Comparison of ENCODE assay signal across 26 cellular contexts in the genomic region with DNA sequence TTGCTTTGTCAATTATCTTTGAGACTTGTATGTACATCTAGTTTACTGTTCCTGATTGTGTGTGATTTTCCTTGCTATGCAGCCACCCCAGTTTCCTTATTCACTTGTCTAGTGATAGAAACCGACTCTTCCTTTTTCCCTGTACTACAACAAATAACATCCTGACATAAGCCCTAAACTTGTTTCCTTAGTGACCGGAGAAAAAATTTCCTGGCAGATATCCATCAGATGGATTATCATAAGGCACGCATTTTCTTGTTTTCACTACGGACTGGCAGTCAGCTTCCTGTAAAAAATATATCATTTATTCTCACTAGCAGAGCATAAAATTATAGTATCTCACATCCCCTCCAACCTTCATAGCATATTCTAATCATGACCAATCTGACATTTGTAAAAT.
"Had no signal": no experiment of that assay in that cellular context is flagged by ENCODE, and none has a peak within 500 bp of the region (broad histone marks: within the 10 kb centered on the region; RNA-seq: fewer than 3 reads in every experiment).

No MANE protein-coding gene starts in this region.

- DNase-seq: activated B cell treated with CpG ODN at 0.5 μM for 24 hours; activated CD4-positive, alpha-beta T cell treated with anti-CD3 and anti-CD28 coated beads, Interleukin-2, amount 50 U/mL, for 48 hours; activated CD8-positive, alpha-beta memory T cell treated with anti-CD3 and anti-CD28 coated beads for 24 hours; activated effector memory CD4-positive, alpha-beta T cell treated with anti-CD3 and anti-CD28 coated beads, Interleukin-2, amount 50 U/mL, for 16 hours; activated naive CD4-positive, alpha-beta T cell treated with anti-CD3 and anti-CD28 coated beads for 36 hours; activated naive CD8-positive, alpha-beta T cell treated with anti-CD3 and anti-CD28 coated beads for 36 hours; activated T-cell treated with anti-CD3 and anti-CD28 coated beads, Interleukin-2, amount 50 U/mL, for 1 hour; effector memory CD8-positive, alpha-beta T cell; left cardiac atrium; left ventricle myocardium superior; naive B cell; pancreas; retina; stimulated activated naive CD4-positive, alpha-beta T cell; SW 1271; T-helper 9 cell had no signal

- H3K4me3 Mint-ChIP-seq: activated B cell treated with CpG ODN at 0.5 μM for 24 hours; activated naive CD4-positive, alpha-beta T cell treated with anti-CD3 and anti-CD28 coated beads for 36 hours; activated naive CD8-positive, alpha-beta T cell treated with anti-CD3 and anti-CD28 coated beads for 36 hours; activated T-helper 1 cell treated with anti-CD3 and anti-CD28 coated beads, Interleukin-12 subunit alpha, Interleukin-12 subunit beta, Interleukin-2, Interleukin-4 antibody, amounts not matched to agents 30 ng/mL and 10 ng/mL and 1 ng/mL, durations not matched to agents 14 hours and 24 hours and 36 hours; brain; effector memory CD8-positive, alpha-beta T cell; naive B cell; T-helper 1 cell treated with Interleukin-12 subunit alpha and Interleukin-12 subunit beta and Interleukin-4 antibody, amounts not matched to agents 30 μg/mL and 1 μg/mL, for 36 hours had no signal

- H3K4me1 ChIP-seq: ascending aorta, esophagus muscularis mucosa, pancreas, prostate gland had no signal

- H3K27me3 Mint-ChIP-seq: activated B cell treated with CpG ODN at 0.5 μM for 24 hours; activated naive CD8-positive, alpha-beta T cell treated with anti-CD3 and anti-CD28 coated beads for 36 hours; brain; effector memory CD8-positive, alpha-beta T cell; naive B cell had no signal

- H3K36me3 ChIP-seq: ascending aorta, esophagus muscularis mucosa, pancreas, prostate gland, tibial nerve had no signal

- H3K27ac ChIP-seq: ascending aorta, coronary artery, esophagus muscularis mucosa, pancreas, prostate gland, tibial nerve had no signal

- H3K27me3 ChIP-seq: ascending aorta, esophagus muscularis mucosa, pancreas, tibial nerve had no signal

- H3K9me3 ChIP-seq: ascending aorta, esophagus muscularis mucosa, pancreas, prostate gland, tibial nerve had no signal

- H3K27ac Mint-ChIP-seq: activated B cell treated with CpG ODN at 0.5 μM for 24 hours; activated naive CD4-positive, alpha-beta T cell treated with anti-CD3 and anti-CD28 coated beads for 36 hours; activated naive CD8-positive, alpha-beta T cell treated with anti-CD3 and anti-CD28 coated beads for 36 hours; activated T-helper 1 cell treated with anti-CD3 and anti-CD28 coated beads, Interleukin-12 subunit alpha, Interleukin-12 subunit beta, Interleukin-2, Interleukin-4 antibody, amounts not matched to agents 30 ng/mL and 10 ng/mL and 1 ng/mL, durations not matched to agents 14 hours and 24 hours and 36 hours; effector memory CD8-positive, alpha-beta T cell; naive B cell; T-helper 1 cell treated with Interleukin-12 subunit alpha and Interleukin-12 subunit beta and Interleukin-4 antibody, amounts not matched to agents 30 μg/mL and 1 μg/mL, for 36 hours had no signal

- H3K4me3 ChIP-seq: ascending aorta, coronary artery, esophagus muscularis mucosa, pancreas, prostate gland, tibial nerve had no signal

- H3K36me3 Mint-ChIP-seq: activated naive CD8-positive, alpha-beta T cell treated with anti-CD3 and anti-CD28 coated beads for 36 hours; brain; naive B cell had no signal

- H3K4me1 Mint-ChIP-seq: activated B cell treated with CpG ODN at 0.5 μM for 24 hours, naive B cell had no signal

- FAIRE-seq: frontal cortex, keratinocyte, pancreas had no signal

- H3K9me3 Mint-ChIP-seq: activated B cell treated with CpG ODN at 0.5 μM for 24 hours; activated T-helper 1 cell treated with anti-CD3 and anti-CD28 coated beads, Interleukin-12 subunit alpha, Interleukin-12 subunit beta, Interleukin-2, Interleukin-4 antibody, amounts not matched to agents 30 ng/mL and 10 ng/mL and 1 ng/mL, durations not matched to agents 14 hours and 24 hours and 36 hours; T-helper 1 cell treated with Interleukin-12 subunit alpha and Interleukin-12 subunit beta and Interleukin-4 antibody, amounts not matched to agents 30 μg/mL and 1 μg/mL, for 36 hours had no signal
